ENCODE assay signal across 8 cellular contexts in genomic region chr20:62409935-62410741, GRCh38. TPM values are rescaled to one million over a fixed set of nuclear protein-coding genes. Genes with fewer than 3 reads are reported as not detected.
A peak's percentile ranks its signal among the peaks of the same experiment; 100 is the strongest.
DNase-seq lines count a peak whose midpoint lies in the region; ATAC-seq and TF ChIP-seq lines count a peak whose summit lies in the region.

No MANE protein-coding gene starts in this region.

- no peaks in the 10 kb centered on the region for H3K36me3 ChIP-seq in OCI-LY1 (ENCODE audit: insufficient read depth, low read length)
- no peaks in the 10 kb centered on the region for H3K36me3 ChIP-seq in stomach smooth muscle (ENCODE audit: control insufficient read depth in 2 of 2, insufficient read depth in 2 of 2, low read length in 2 of 2)

- no peaks in the 10 kb centered on the region for H3F3A ChIP-seq in OCI-LY1 (ENCODE audit: insufficient read depth, low read length)

- H3K4me1 ChIP-seq in OCI-LY1 (ENCODE audit: insufficient read depth, low read length, severe bottlenecking) (peaks cover 31% of the 10 kb centered on the region), stomach smooth muscle (ENCODE audit: control insufficient read depth, insufficient read depth, low read length) (peaks cover 34% of the 10 kb centered on the region)

- no peaks in the 10 kb centered on the region for H3K36me3 Mint-ChIP-seq in activated naive CD8-positive, alpha-beta T cell treated with anti-CD3 and anti-CD28 coated beads, Interleukin-2, amount 10 ng/mL, durations not matched to agents 7 days and 5 days

- H3K27me3 ChIP-seq in OCI-LY1 (ENCODE audit: insufficient read depth, low read length) (no peaks in the 10 kb centered on the region; the same call in 1 of the 2 replicates), stomach smooth muscle (ENCODE audit: control insufficient read depth in 1 of 2, insufficient read depth in 2 of 2, low read length in 2 of 2) (no peaks in the 10 kb centered on the region)

- H4K20me1 ChIP-seq in OCI-LY1 (ENCODE audit: insufficient read depth, low read length) = no peaks in the 10 kb centered on the region

- peak; percentile 81 for TF ChIP-seq CTCF in OCI-LY1 (IDR thresholded peaks at IDR 0.05; ENCODE audit: low read length)

- peak overlapping the region; percentile 35 for H3K4me3 Mint-ChIP-seq in activated naive CD8-positive, alpha-beta T cell treated with anti-CD3 and anti-CD28 coated beads, Interleukin-2, amount 10 ng/mL, durations not matched to agents 7 days and 5 days

- H3K27me3 Mint-ChIP-seq in activated naive CD8-positive, alpha-beta T cell treated with anti-CD3 and anti-CD28 coated beads, Interleukin-2, amount 10 ng/mL, durations not matched to agents 7 days and 5 days = peaks cover 3% of the 10 kb centered on the region

- H3K27ac Mint-ChIP-seq in activated naive CD8-positive, alpha-beta T cell treated with anti-CD3 and anti-CD28 coated beads, Interleukin-2, amount 10 ng/mL, durations not matched to agents 7 days and 5 days = no peak overlapping the region

- ATAC-seq in activated naive CD8-positive, alpha-beta T cell treated with anti-CD3 and anti-CD28 coated beads, Interleukin-2, amount 10 ng/mL, durations not matched to agents 7 days and 5 days (ENCODE audit: low read depth) = no peak
- ATAC-seq in HG03280 (IDR thresholded peaks at IDR 0.05; ENCODE audit: unreplicated experiment) (no peak), GM21786 (IDR thresholded peaks at IDR 0.05; ENCODE audit: unreplicated experiment) (no peak)

- no peak overlapping the region for H2AFZ ChIP-seq in OCI-LY1 (ENCODE audit: low read length)

- no peaks in the 10 kb centered on the region for H3K9me3 Mint-ChIP-seq in activated naive CD8-positive, alpha-beta T cell treated with anti-CD3 and anti-CD28 coated beads, Interleukin-2, amount 10 ng/mL, durations not matched to agents 7 days and 5 days

- no peak overlapping the region for H3K27ac ChIP-seq in OCI-LY1 (ENCODE audit: low read depth, low read length, poor library complexity, severe bottlenecking)
- H3K27ac ChIP-seq in stomach smooth muscle (ENCODE audit: low read length) = peak overlapping the region; percentile 41

- no peak overlapping the region for H3K9ac ChIP-seq in OCI-LY1 (ENCODE audit: low read length)
- H3K9ac ChIP-seq in stomach smooth muscle (ENCODE audit: low read length in 2 of 2) = no peak overlapping the region

- H3K9me2 ChIP-seq in OCI-LY1 (ENCODE audit: low read depth, low read length) = no peaks in the 10 kb centered on the region

- peaks cover 9% of the 10 kb centered on the region for H3K4me1 Mint-ChIP-seq in activated naive CD8-positive, alpha-beta T cell treated with anti-CD3 and anti-CD28 coated beads, Interleukin-2, amount 10 ng/mL, durations not matched to agents 7 days and 5 days

- H3K9me3 ChIP-seq in OCI-LY1 (ENCODE audit: low read length) (no peaks in the 10 kb centered on the region), stomach smooth muscle (ENCODE audit: control insufficient read depth in 2 of 2, low read length in 2 of 2) (no peaks in the 10 kb centered on the region)

- H3K4me2 ChIP-seq in OCI-LY1 (ENCODE audit: low read length) = peak overlapping the region; percentile 15; the same call in 1 of the 2 replicates

- H3K4me3 ChIP-seq in OCI-LY1 (ENCODE audit: low read depth, low read length, poor library complexity, severe bottlenecking) = no peak overlapping the region
- peak overlapping the region in 1 of 2 donors; percentile 15 for H3K4me3 ChIP-seq in stomach smooth muscle (ENCODE audit: low read length in 2 of 2)

- POLR2A ChIA-PET in activated naive CD8-positive, alpha-beta T cell treated with anti-CD3 and anti-CD28 coated beads, Interleukin-2, amount 10 ng/mL, durations not matched to agents 7 days and 5 days (lab: Charles Lee) = interaction anchor here (0.7 to 1.7 kb wide), 3 partner anchors 23 to 386 kb away, joined by 3 to 13 read pairs (median 4); partner anchors contain the start of genes ADRM1, MRGBP and RPS21

- DNase-seq in COLO829 (ENCODE audit: low spot score) (peak; percentile 35), HT1080 (ENCODE audit: low read depth) (peak; percentile 32), iris pigment epithelial cell (ENCODE audit: low read depth) (peak; percentile 23)
- DNase-seq in activated naive CD8-positive, alpha-beta T cell treated with anti-CD3 and anti-CD28 coated beads, Interleukin-2, amount 10 ng/mL, durations not matched to agents 7 days and 5 days = peak; percentile 63

- H3K79me2 ChIP-seq in OCI-LY1 (ENCODE audit: insufficient read depth, low read length) = 0 out of 2 replicates have a peak, but pooled peaks cover 4% of the 10 kb centered on the region

RNA-seq across cellular contexts. Expression of gene CABLES2, which starts 3.1 kb away (rescaled TPM):
- 2.9 and 3.3 TPM in 2 replicates for total RNA-seq in HT1080 (2014; rRNA removed; shearing (Covaris generic))
- 3.4 and 3.5 TPM in 2 replicates for polyA plus RNA-seq in HT1080 (2015; cell fraction: cytosol; rRNA removed)
- 1.3 and 1.7 TPM in 2 replicates for polyA plus RNA-seq in HT1080 (2015; cell fraction: nucleus; rRNA removed)
- 10 to 100 TPM; 12.1 to 14.4 TPM for total RNA-seq in activated naive CD8-positive, alpha-beta T cell treated with anti-CD3 and anti-CD28 coated beads, Interleukin-2, amount 10 ng/mL, durations not matched to agents 7 days and 5 days

RNA-seq across cellular contexts. Expression of gene RBBP8NL, which starts 17.2 kb away (rescaled TPM):
- not detected in 2 replicates for total RNA-seq in HT1080 (2014; rRNA removed; shearing (Covaris generic))
- not detected in 2 replicates for polyA plus RNA-seq in HT1080 (2015; cell fraction: cytosol; rRNA removed)
- polyA plus RNA-seq in HT1080 (2015; cell fraction: nucleus; rRNA removed) = not detected in 2 replicates
- total RNA-seq in activated naive CD8-positive, alpha-beta T cell treated with anti-CD3 and anti-CD28 coated beads, Interleukin-2, amount 10 ng/mL, durations not matched to agents 7 days and 5 days = not detected

RNA-seq across cellular contexts. Expression of gene RPS21, which starts 23.2 kb away (rescaled TPM):
- total RNA-seq in HT1080 (2014; rRNA removed; shearing (Covaris generic)) = 2,418 and 4,004 TPM in 2 replicates
- polyA plus RNA-seq in HT1080 (2015; cell fraction: cytosol; rRNA removed) = 4,730 and 10,179 TPM in 2 replicates
- 1,191 and 1,926 TPM in 2 replicates for polyA plus RNA-seq in HT1080 (2015; cell fraction: nucleus; rRNA removed)
- total RNA-seq in activated naive CD8-positive, alpha-beta T cell treated with anti-CD3 and anti-CD28 coated beads, Interleukin-2, amount 10 ng/mL, durations not matched to agents 7 days and 5 days = 1,000 to 10,000 TPM; 2,045 to 2,157 TPM

RNA-seq across cellular contexts. Expression of gene LAMA5, which starts 43.0 kb away (rescaled TPM):
- total RNA-seq in HT1080 (2014; rRNA removed; shearing (Covaris generic)) = 12.1 and 20.1 TPM in 2 replicates
- polyA plus RNA-seq in HT1080 (2015; cell fraction: cytosol; rRNA removed) = 13.4 and 16.2 TPM in 2 replicates
- 181 and 184 TPM in 2 replicates for polyA plus RNA-seq in HT1080 (2015; cell fraction: nucleus; rRNA removed)
- total RNA-seq in activated naive CD8-positive, alpha-beta T cell treated with anti-CD3 and anti-CD28 coated beads, Interleukin-2, amount 10 ng/mL, durations not matched to agents 7 days and 5 days = under 1 TPM; 0.54 to 0.80 TPM
